15 cellular contexts compared by ENCODE assay signal in genomic region chr18:63150942-63151421, GRCh38.
A peak's percentile ranks its signal among the peaks of the same experiment; 100 is the strongest.
DNase-seq lines count a peak whose midpoint lies in the region; ATAC-seq and TF ChIP-seq lines count a peak whose summit lies in the region.
"Had no signal": no experiment of that assay in that cellular context is flagged by ENCODE, and none has a peak within 500 bp of the region (broad histone marks: within the 10 kb centered on the region; RNA-seq: fewer than 3 reads in every experiment).

No MANE protein-coding gene starts in this region.

- peaks cover 0 to 45% (median 39%) of the 10 kb centered on the region in 5 donors for H3K4me1 ChIP-seq in subcutaneous abdominal adipose tissue (ENCODE audit: control insufficient read depth in 5 of 5, insufficient read depth in 5 of 5, low read length in 5 of 5)

- no peaks in the 10 kb centered on the region for H3K27me3 ChIP-seq in subcutaneous abdominal adipose tissue (ENCODE audit: control insufficient read depth in 5 of 5, insufficient read depth in 4 of 5, low read length in 5 of 5)

- TF ChIP-seq CTCF in natural killer cell (IDR thresholded peaks at IDR 0.05): no peak

- peak overlapping the region; percentile 64 for H3K4me3 Mint-ChIP-seq in natural killer cell treated with Interleukin-12 subunit alpha and Interleukin-12 subunit beta and Interleukin-15 and Interleukin-18, amount 100 ng/mL, for 72 hours
- H3K4me3 Mint-ChIP-seq in natural killer cell (no peak overlapping the region), IgD-negative memory B cell (peak overlapping the region in 3 of 4 donors; percentile 1 to 77 (median 8))

- H3K27ac ChIP-seq in subcutaneous abdominal adipose tissue (ENCODE audit: low read depth, low read length): peak overlapping the region; percentile 43
- H3K27ac ChIP-seq: C4-2B, epithelial cell of prostate had no signal

- peaks cover 57 to 61% of the 10 kb centered on the region in 2 donors for H3K4me1 Mint-ChIP-seq in natural killer cell treated with Interleukin-12 subunit alpha and Interleukin-12 subunit beta and Interleukin-15 and Interleukin-18, amount 100 ng/mL, for 72 hours (ENCODE audit: low read depth in 2 of 2)
- H3K4me1 Mint-ChIP-seq in natural killer cell (peaks cover 37 to 44% of the 10 kb centered on the region in 2 donors), IgD-negative memory B cell (peaks cover 55 to 75% (median 58%) of the 10 kb centered on the region in 3 donors)

- no peak overlapping the region for H3K4me3 ChIP-seq in subcutaneous abdominal adipose tissue (ENCODE audit: low read depth in 1 of 5, low read length in 5 of 5)

- peak in 1 of 2 donors; percentile 70 for ATAC-seq in natural killer cell treated with Interleukin-12 subunit alpha and Interleukin-12 subunit beta and Interleukin-15 and Interleukin-18, amount 100 ng/mL, for 72 hours
- ATAC-seq in natural killer cell (no peak), GM18511 (IDR thresholded peaks at IDR 0.05; ENCODE audit: unreplicated experiment) (no peak)
- ATAC-seq in activated naive CD4-positive, alpha-beta T cell treated with anti-CD3 and anti-CD28 coated beads, Interleukin-2, amount 50 U/mL, for 72 hours: peak in 1 of 2 donors; percentile 13

- peak overlapping the region; percentile 95 to 99 for H3K27ac Mint-ChIP-seq in natural killer cell treated with Interleukin-12 subunit alpha and Interleukin-12 subunit beta and Interleukin-15 and Interleukin-18, amount 100 ng/mL, for 72 hours
- H3K27ac Mint-ChIP-seq in natural killer cell (no peak overlapping the region), IgD-negative memory B cell (peak overlapping the region in 2 of 3 donors; percentile 31 to 55)
- peak overlapping the region; percentile 33 to 66 for H3K27ac Mint-ChIP-seq in activated naive CD4-positive, alpha-beta T cell treated with anti-CD3 and anti-CD28 coated beads, Interleukin-2, amount 50 U/mL, for 72 hours

- H3K9me3 Mint-ChIP-seq in natural killer cell treated with Interleukin-12 subunit alpha and Interleukin-12 subunit beta and Interleukin-15 and Interleukin-18, amount 100 ng/mL, for 72 hours: no peaks in the 10 kb centered on the region
- H3K9me3 Mint-ChIP-seq in natural killer cell (no peaks in the 10 kb centered on the region), IgD-negative memory B cell (no peaks in the 10 kb centered on the region)
- peaks cover 0 to 3% of the 10 kb centered on the region in 2 donors for H3K9me3 Mint-ChIP-seq in activated naive CD4-positive, alpha-beta T cell treated with anti-CD3 and anti-CD28 coated beads, Interleukin-2, amount 50 U/mL, for 72 hours

- H3K27me3 Mint-ChIP-seq in natural killer cell treated with Interleukin-12 subunit alpha and Interleukin-12 subunit beta and Interleukin-15 and Interleukin-18, amount 100 ng/mL, for 72 hours: no peaks in the 10 kb centered on the region
- H3K27me3 Mint-ChIP-seq in natural killer cell (ENCODE audit: low read depth in 2 of 2) (no peaks in the 10 kb centered on the region), IgD-negative memory B cell (no peaks in the 10 kb centered on the region)

- no peak overlapping the region for H3K9ac ChIP-seq in subcutaneous abdominal adipose tissue (ENCODE audit: low read length in 5 of 5)

- no peaks in the 10 kb centered on the region for H3K36me3 ChIP-seq in subcutaneous abdominal adipose tissue (ENCODE audit: control insufficient read depth in 5 of 5, insufficient read depth in 5 of 5, low read length in 5 of 5)

- H3K9me3 ChIP-seq in subcutaneous abdominal adipose tissue (ENCODE audit: control insufficient read depth in 5 of 5, low read length in 5 of 5): no peaks in the 10 kb centered on the region

- intact Hi-C loops in natural killer cell (cut with micrococcal nuclease): no loop called here

- no peak for DNase-seq in natural killer cell treated with Interleukin-12 subunit alpha and Interleukin-12 subunit beta and Interleukin-15 and Interleukin-18, amount 100 ng/mL, for 72 hours (ENCODE audit: low spot score)
- DNase-seq in natural killer cell: no peak
- DNase-seq in activated naive CD4-positive, alpha-beta T cell treated with anti-CD3 and anti-CD28 coated beads, Interleukin-2, amount 50 U/mL, for 72 hours (ENCODE audit: low spot score in 2 of 2): no peak
- DNase-seq in NCI-H446 treated with DMSO at 0.1 percent for 48 hours (lab: John Stamatoyannopoulos, UW): no peak
- no peak for DNase-seq in NCI-H524 treated with DMSO at 0.1 percent for 48 hours (lab: John Stamatoyannopoulos, UW)
- DNase-seq: activated CD4-positive, CD25-positive, alpha-beta regulatory T cell; activated gamma-delta T cell treated with Interleukin-2 at 50 U/mL for 16 hours; cerebellar nuclear complex; NCI-H1694; substantia nigra had no signal

- no peaks in the 10 kb centered on the region for H3K36me3 Mint-ChIP-seq in natural killer cell treated with Interleukin-12 subunit alpha and Interleukin-12 subunit beta and Interleukin-15 and Interleukin-18, amount 100 ng/mL, for 72 hours
- H3K36me3 Mint-ChIP-seq in natural killer cell: no peaks in the 10 kb centered on the region
- H3K36me3 Mint-ChIP-seq in IgD-negative memory B cell: peaks cover 4% of the 10 kb centered on the region
- peaks cover 19 to 20% of the 10 kb centered on the region in 2 donors for H3K36me3 Mint-ChIP-seq in activated naive CD4-positive, alpha-beta T cell treated with anti-CD3 and anti-CD28 coated beads, Interleukin-2, amount 50 U/mL, for 72 hours

Comparison
In these comparisons a context has a peak if more than half of its experiments do, and no peak if none do; other contexts are left out.
1. H3K27ac Mint-ChIP-seq: peak in natural killer cell treated with Interleukin-12 subunit alpha and Interleukin-12 subunit beta and Interleukin-15 and Interleukin-18, amount 100 ng/mL, for 72 hours (2 of 2), IgD-negative memory B cell (2 of 3) and activated naive CD4-positive, alpha-beta T cell treated with anti-CD3 and anti-CD28 coated beads, Interleukin-2, amount 50 U/mL, for 72 hours (2 of 2); none in natural killer cell (0 of 2).